In genomic region chr17:67051837-67052236, GRCh38 we compare ENCODE assay signal across 22 cellular contexts. TPM values are rescaled to one million over a fixed set of nuclear protein-coding genes. Genes with fewer than 3 reads are reported as not detected.
A peak's percentile ranks its signal among the peaks of the same experiment; 100 is the strongest.
DNase-seq lines count a peak whose midpoint lies in the region; ATAC-seq and TF ChIP-seq lines count a peak whose summit lies in the region.
"Had no signal": no experiment of that assay in that cellular context is flagged by ENCODE, and none has a peak within 500 bp of the region (broad histone marks: within the 10 kb centered on the region; RNA-seq: fewer than 3 reads in every experiment).

No MANE protein-coding gene starts in this region.

- no peak for TF ChIP-seq POLR2A in GM18505 (IDR thresholded peaks at IDR 0.05; ENCODE audit: borderline replicate concordance, extremely low read depth, insufficient read depth, insufficient read length)

- in situ Hi-C loops in GM13976 (cut with MboI; ENCODE audit: low sequenced_read_pairs, unreplicated experiment): no loop called here

- peaks cover 17% of the 10 kb centered on the region for H3K36me3 Mint-ChIP-seq in glutamatergic neuron (ENCODE audit: unreplicated experiment)

- ATAC-seq in RWPE2 (ENCODE audit: low read depth) (no peak), GM18505 (IDR thresholded peaks at IDR 0.05; ENCODE audit: unreplicated experiment) (no peak)
- ATAC-seq: T-helper 17 cell had no signal

- H3K4me3 ChIP-seq in RWPE2 (ENCODE audit: severe bottlenecking): no peak overlapping the region
- H3K4me3 ChIP-seq in skeletal muscle tissue (ENCODE audit: low read length in 3 of 3): peak overlapping the region in 1 of 3 donors; percentile 14
- H3K4me3 ChIP-seq: SJSA1 had no signal

- H3K27ac ChIP-seq in RWPE2 (ENCODE audit: poor library complexity, severe bottlenecking) (no peak overlapping the region), skeletal muscle tissue (ENCODE audit: low read depth, low read length) (peak overlapping the region; percentile 63)
- H3K27ac ChIP-seq: HL-60, KMS-11, SJSA1 had no signal

- H3K9me3 ChIP-seq in RWPE2 (ENCODE audit: severe bottlenecking) (peaks cover 10% of the 10 kb centered on the region), skeletal muscle tissue (ENCODE audit: control insufficient read depth in 3 of 3, low read length in 3 of 3) (peaks cover 0 to 7% (median 0%) of the 10 kb centered on the region in 3 donors)

- H3K4me1 ChIP-seq in RWPE2 (ENCODE audit: insufficient read depth, poor library complexity, severe bottlenecking) (no peaks in the 10 kb centered on the region), skeletal muscle tissue (ENCODE audit: control insufficient read depth in 3 of 3, insufficient read depth in 3 of 3, low read length in 3 of 3) (peaks cover 66 to 89% (median 67%) of the 10 kb centered on the region in 3 donors)
- H3K4me1 ChIP-seq: SJSA1 had no signal

- H3K27me3 ChIP-seq in RWPE2 (ENCODE audit: insufficient read depth, poor library complexity, severe bottlenecking) (no peaks in the 10 kb centered on the region), skeletal muscle tissue (ENCODE audit: control insufficient read depth in 3 of 3, insufficient read depth in 3 of 3, low read length in 3 of 3) (no peaks in the 10 kb centered on the region)
- H3K27me3 ChIP-seq: SJSA1 had no signal

- TF ChIP-seq CTCF in GM13976 (IDR thresholded peaks at IDR 0.05; ENCODE audit: borderline replicate concordance, control extremely low read depth, extremely low read depth, insufficient read depth, missing control alignments) (no peak), GM20000 (IDR thresholded peaks at IDR 0.05; ENCODE audit: extremely low read depth, missing control alignments) (no peak), RWPE2 (IDR thresholded peaks at IDR 0.05; ENCODE audit: poor library complexity, severe bottlenecking) (no peak), glutamatergic neuron (IDR thresholded peaks at IDR 0.05; ENCODE audit: partially characterized antibody, unreplicated experiment) (no peak)

- H3K36me3 ChIP-seq in RWPE2 (ENCODE audit: low read depth) (0 out of 2 replicates have a peak, but pooled peaks cover 4% of the 10 kb centered on the region), skeletal muscle tissue (ENCODE audit: control insufficient read depth in 3 of 3, insufficient read depth in 3 of 3, low read length in 3 of 3) (peaks cover 27 to 37% (median 35%) of the 10 kb centered on the region in 3 donors)
- H3K36me3 ChIP-seq: SJSA1 had no signal

- peaks cover under 1% of the 10 kb centered on the region for H3K4me1 Mint-ChIP-seq in glutamatergic neuron (ENCODE audit: low read depth, unreplicated experiment)
- H3K4me1 Mint-ChIP-seq: CD8-positive, alpha-beta memory T cell had no signal

- H3K9me3 Mint-ChIP-seq in glutamatergic neuron (ENCODE audit: unreplicated experiment): peaks cover 14% of the 10 kb centered on the region

- H3K27me3 Mint-ChIP-seq in glutamatergic neuron (ENCODE audit: unreplicated experiment): peaks cover 3% of the 10 kb centered on the region
- H3K27me3 Mint-ChIP-seq: T-helper 17 cell had no signal

- peak overlapping the region in 2 of 3 donors; percentile 1 to 60 for H3K9ac ChIP-seq in skeletal muscle tissue (ENCODE audit: low read depth in 1 of 3, low read length in 3 of 3)
- H3K9ac ChIP-seq: KMS-11 had no signal

- DNase-seq in GM13976 (ENCODE audit: low spot score): peak; percentile 49
- DNase-seq in GM20000 (ENCODE audit: low spot score): peak; percentile 44
- DNase-seq in RWPE2 (ENCODE audit: low spot score): peak; percentile 7
- DNase-seq in glutamatergic neuron: no peak
- DNase-seq in iPS-NIHi7 (ENCODE audit: extremely low spot score): no peak
- DNase-seq: ACHN, C1 segment of cervical spinal cord, DND-41, GOT3, NCI-H1417, NCI-H187 treated with DMSO at 0.1 percent for 48 hours, NCI-H226, NCI-H524, NCI-H82, T-helper 17 cell had no signal

- H3K27ac Mint-ChIP-seq in glutamatergic neuron (ENCODE audit: unreplicated experiment): no peak overlapping the region
- H3K27ac Mint-ChIP-seq: T-helper 17 cell had no signal

- H3K4me3 Mint-ChIP-seq in glutamatergic neuron (ENCODE audit: unreplicated experiment): no peak overlapping the region
- H3K4me3 Mint-ChIP-seq: CD8-positive, alpha-beta memory T cell; T-helper 17 cell had no signal

RNA-seq across cellular contexts. Expression of gene CACNG1, which starts 7.5 kb away (rescaled TPM):
- 43.3 TPM for total RNA-seq in skeletal muscle tissue
- total RNA-seq in glutamatergic neuron (ENCODE audit: unreplicated experiment): not detected
- total RNA-seq: CD8-positive, alpha-beta memory T cell; G401; T-helper 17 cell had no signal

Comparison
In these comparisons a context has a peak if more than half of its experiments do, and no peak if none do; other contexts are left out.
1. DNase-seq: peak in GM13976 (single experiment), GM20000 (single experiment) and RWPE2 (single experiment); none in glutamatergic neuron (single experiment) and iPS-NIHi7 (single experiment).
2. RNA of gene CACNG1, which starts 7.5 kb away (total RNA-seq): 43.3 TPM in skeletal muscle tissue (single experiment); not detected in glutamatergic neuron (single experiment); every median in the first group is over 10 times any median in the second.